8 cellular contexts compared by ENCODE assay signal in the genomic region with DNA sequence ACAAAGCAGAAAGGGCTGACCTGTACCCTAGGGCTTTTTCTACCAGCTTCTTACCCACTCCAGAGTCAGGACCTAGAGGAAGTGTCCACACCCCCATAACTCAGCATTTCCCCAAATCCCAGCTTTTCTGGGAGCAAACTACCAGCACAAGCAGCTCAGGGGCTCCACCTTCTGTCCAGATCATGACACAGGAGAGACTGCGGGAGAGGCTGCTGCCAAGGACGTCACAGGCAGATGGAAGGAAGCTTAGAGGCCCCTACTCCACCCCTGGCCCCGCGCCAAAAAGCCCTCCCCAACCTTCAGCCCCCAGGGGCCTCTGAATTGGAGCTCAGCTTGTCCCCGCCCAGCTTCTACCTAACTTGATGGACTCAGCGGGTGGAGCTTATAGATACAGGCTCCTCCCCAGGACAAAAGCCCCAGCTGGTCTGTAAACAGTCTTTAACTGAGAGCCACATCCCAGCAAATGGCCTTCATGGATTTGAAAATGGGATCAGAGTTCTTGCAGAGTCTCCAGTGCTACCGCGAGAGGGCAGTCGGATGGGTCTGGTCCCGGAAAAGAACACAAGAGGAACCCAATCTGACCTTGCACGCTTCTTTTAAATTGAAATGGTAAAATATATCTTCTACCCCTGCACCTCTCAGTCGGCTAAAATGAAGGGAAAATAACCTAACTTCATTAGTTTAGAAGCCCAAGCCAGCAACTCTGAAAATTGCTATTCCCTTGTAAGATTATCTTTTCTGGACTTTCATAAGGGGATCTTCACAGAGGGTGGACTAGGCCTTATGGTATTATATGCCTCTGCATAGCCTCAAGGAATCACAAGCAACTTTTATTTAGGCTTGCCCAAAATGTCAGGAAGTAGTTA. TPM values are rescaled to one million over a fixed set of nuclear protein-coding genes. Genes with fewer than 3 reads are reported as not detected.
DNase-seq lines count a peak whose midpoint lies in the region; ATAC-seq and TF ChIP-seq lines count a peak whose summit lies in the region.

No MANE protein-coding gene starts in this region.

- peak overlapping the region; percentile 83 to 98 (median 96) for H3K4me3 Mint-ChIP-seq in CD4-positive, CD25-positive, alpha-beta regulatory T cell
- H3K4me3 Mint-ChIP-seq in activated CD4-positive, alpha-beta memory T cell treated with anti-CD3 and anti-CD28 coated beads, Interleukin-2, amount 10 ng/mL, durations not matched to agents 7 days and 5 days, result peak overlapping the region; percentile 96

- intact Hi-C loops in lower lobe of right lung (cut with DNase I), result no loop called here

- H3K27ac Mint-ChIP-seq in CD4-positive, CD25-positive, alpha-beta regulatory T cell, result peak overlapping the region; percentile 89 to 97 (median 93)
- H3K27ac Mint-ChIP-seq in activated CD4-positive, alpha-beta memory T cell treated with anti-CD3 and anti-CD28 coated beads, Interleukin-2, amount 10 ng/mL, durations not matched to agents 7 days and 5 days, result peak overlapping the region; percentile 80

- H3K4me3 ChIP-seq in CD4-positive, CD25-positive, alpha-beta regulatory T cell (ENCODE audit: low read depth, low read length), result peak overlapping the region; percentile 94
- peak overlapping the region; percentile 92 for H3K4me3 ChIP-seq in lower lobe of right lung

- POLR2A ChIA-PET in activated CD4-positive, alpha-beta memory T cell treated with anti-CD3 and anti-CD28 coated beads, Interleukin-2, amount 10 ng/mL, durations not matched to agents 7 days and 5 days (lab: Charles Lee), result interaction anchor here (0.7 to 5.5 kb wide), 21 partner anchors 9 to 592 kb away, joined by 3 to 103 read pairs (median 6); a partner anchor contains a TSS

- no peaks in the 10 kb centered on the region for H3K9me3 Mint-ChIP-seq in CD4-positive, CD25-positive, alpha-beta regulatory T cell
- no peaks in the 10 kb centered on the region for H3K9me3 Mint-ChIP-seq in activated CD4-positive, alpha-beta memory T cell treated with anti-CD3 and anti-CD28 coated beads, Interleukin-2, amount 10 ng/mL, durations not matched to agents 7 days and 5 days

- no peaks in the 10 kb centered on the region for H3K27me3 Mint-ChIP-seq in CD4-positive, CD25-positive, alpha-beta regulatory T cell
- H3K27me3 Mint-ChIP-seq in activated CD4-positive, alpha-beta memory T cell treated with anti-CD3 and anti-CD28 coated beads, Interleukin-2, amount 10 ng/mL, durations not matched to agents 7 days and 5 days, result no peaks in the 10 kb centered on the region

- DNase-seq in CD4-positive, CD25-positive, alpha-beta regulatory T cell, result peak; percentile 94 to 95 (median 95)
- DNase-seq in NCI-H748 (lab: John Stamatoyannopoulos, UW; ENCODE audit: unreplicated experiment) (peak; percentile 100), ecto neural progenitor cell (ENCODE audit: low spot score) (peak; percentile 99), lower lobe of right lung (peak; percentile 97)
- DNase-seq in activated CD4-positive, alpha-beta memory T cell treated with anti-CD3 and anti-CD28 coated beads, Interleukin-2, amount 10 ng/mL, durations not matched to agents 7 days and 5 days, result peak; percentile 92
- peak; percentile 65 to 76 (median 74) for DNase-seq in stimulated activated CD4-positive, alpha-beta T cell treated with anti-CD3 and anti-CD28 coated beads, TNF-alpha, amount 100 ng/mL, for 4 hours (ENCODE audit: low read depth in 3 of 3)

- H3K36me3 Mint-ChIP-seq in CD4-positive, CD25-positive, alpha-beta regulatory T cell, result peaks cover 19% of the 10 kb centered on the region
- peaks cover 42% of the 10 kb centered on the region for H3K36me3 Mint-ChIP-seq in activated CD4-positive, alpha-beta memory T cell treated with anti-CD3 and anti-CD28 coated beads, Interleukin-2, amount 10 ng/mL, durations not matched to agents 7 days and 5 days (ENCODE audit: low read depth)

- H3K27ac ChIP-seq in CD4-positive, CD25-positive, alpha-beta regulatory T cell (ENCODE audit: insufficient read depth, low read length, poor library complexity, severe bottlenecking), result peak overlapping the region; percentile 95
- H3K27ac ChIP-seq in lower lobe of right lung, result peak overlapping the region; percentile 91

- CTCF ChIA-PET in activated CD4-positive, alpha-beta memory T cell treated with anti-CD3 and anti-CD28 coated beads, Interleukin-2, amount 10 ng/mL, durations not matched to agents 7 days and 5 days (lab: Charles Lee), result interaction anchor here (0.6 to 3.9 kb wide), 43 partner anchors 9 to 819 kb away, joined by 3 to 80 read pairs (median 4); a partner anchor contains a TSS

- peaks cover 4 to 65% (median 44%) of the 10 kb centered on the region in 4 donors for H3K4me1 Mint-ChIP-seq in CD4-positive, CD25-positive, alpha-beta regulatory T cell
- peaks cover 59% of the 10 kb centered on the region for H3K4me1 Mint-ChIP-seq in activated CD4-positive, alpha-beta memory T cell treated with anti-CD3 and anti-CD28 coated beads, Interleukin-2, amount 10 ng/mL, durations not matched to agents 7 days and 5 days

- H3K9me3 ChIP-seq in CD4-positive, CD25-positive, alpha-beta regulatory T cell (ENCODE audit: control insufficient read depth in 2 of 2, low read length in 2 of 2), result no peaks in the 10 kb centered on the region
- H3K9me3 ChIP-seq in lower lobe of right lung, result no peaks in the 10 kb centered on the region

- peaks cover 41% of the 10 kb centered on the region for H3K36me3 ChIP-seq in CD4-positive, CD25-positive, alpha-beta regulatory T cell (ENCODE audit: control insufficient read depth, insufficient read depth, low read length)
- H3K36me3 ChIP-seq in lower lobe of right lung, result peaks cover 45% of the 10 kb centered on the region

- TF ChIP-seq CTCF in lower lobe of right lung (IDR thresholded peaks at IDR 0.05), result peak; percentile 59

- H3K27me3 ChIP-seq in CD4-positive, CD25-positive, alpha-beta regulatory T cell (ENCODE audit: control insufficient read depth, insufficient read depth, low read length), result no peaks in the 10 kb centered on the region
- H3K27me3 ChIP-seq in lower lobe of right lung (ENCODE audit: low read depth), result no peaks in the 10 kb centered on the region

- ATAC-seq in CD4-positive, CD25-positive, alpha-beta regulatory T cell (ENCODE audit: low read depth in 2 of 2), result peak; percentile 64 to 66
- ATAC-seq in GM19372 (IDR thresholded peaks at IDR 0.05; ENCODE audit: low read depth, unreplicated experiment) (peak; percentile 50), HG03558 (IDR thresholded peaks at IDR 0.05; ENCODE audit: extremely low read depth, unreplicated experiment) (peak; percentile 26), lower lobe of right lung (peak; percentile 77 to 89)

- peaks cover 50% of the 10 kb centered on the region for H3K4me1 ChIP-seq in CD4-positive, CD25-positive, alpha-beta regulatory T cell (ENCODE audit: control insufficient read depth, insufficient read depth, low read length, poor library complexity, severe bottlenecking)
- peaks cover 43% of the 10 kb centered on the region for H3K4me1 ChIP-seq in lower lobe of right lung

RNA-seq across cellular contexts. Expression of a gene that starts 6.8 kb away (rescaled TPM):
- total RNA-seq in CD4-positive, CD25-positive, alpha-beta regulatory T cell, result 237 TPM
- 10 to 100 TPM; 22.2 to 30.2 (median 22.6) TPM for polyA plus RNA-seq in CD4-positive, CD25-positive, alpha-beta regulatory T cell
- total RNA-seq in activated CD4-positive, alpha-beta memory T cell treated with anti-CD3 and anti-CD28 coated beads, Interleukin-2, amount 10 ng/mL, durations not matched to agents 7 days and 5 days, result 100 to 1,000 TPM; 121 to 126 TPM
- 112 TPM for total RNA-seq in lower lobe of right lung

RNA-seq across cellular contexts. Expression of a gene that starts 8.9 kb away (rescaled TPM):
- 277 TPM for total RNA-seq in CD4-positive, CD25-positive, alpha-beta regulatory T cell
- polyA plus RNA-seq in CD4-positive, CD25-positive, alpha-beta regulatory T cell, result 1,000 to 10,000 TPM in 1 of 4 donors, 100 to 1,000 TPM in 3; 781 to 1,082 (median 867) TPM
- 100 to 1,000 TPM; 529 to 549 TPM for total RNA-seq in activated CD4-positive, alpha-beta memory T cell treated with anti-CD3 and anti-CD28 coated beads, Interleukin-2, amount 10 ng/mL, durations not matched to agents 7 days and 5 days
- total RNA-seq in lower lobe of right lung, result 319 TPM

RNA-seq across cellular contexts. Expression of a gene that starts 51.2 kb away (rescaled TPM):
- total RNA-seq in CD4-positive, CD25-positive, alpha-beta regulatory T cell, result 128 TPM
- 100 to 1,000 TPM; 276 to 321 (median 303) TPM for polyA plus RNA-seq in CD4-positive, CD25-positive, alpha-beta regulatory T cell
- 100 to 1,000 TPM; 240 to 241 TPM for total RNA-seq in activated CD4-positive, alpha-beta memory T cell treated with anti-CD3 and anti-CD28 coated beads, Interleukin-2, amount 10 ng/mL, durations not matched to agents 7 days and 5 days
- 198 TPM for total RNA-seq in lower lobe of right lung

Comparison
In these comparisons a context has a peak if more than half of its experiments do, and no peak if none do; other contexts are left out.
1. Peak in every context shown above with its lines: DNase-seq, ATAC-seq, H3K4me3 ChIP-seq and H3K27ac ChIP-seq.
2. ATAC-seq: peak in every context shown above with its lines; median percentile 83 in lower lobe of right lung; 65 in CD4-positive, CD25-positive, alpha-beta regulatory T cell; 50 in GM19372; 26 in HG03558.